In the genomic region with DNA sequence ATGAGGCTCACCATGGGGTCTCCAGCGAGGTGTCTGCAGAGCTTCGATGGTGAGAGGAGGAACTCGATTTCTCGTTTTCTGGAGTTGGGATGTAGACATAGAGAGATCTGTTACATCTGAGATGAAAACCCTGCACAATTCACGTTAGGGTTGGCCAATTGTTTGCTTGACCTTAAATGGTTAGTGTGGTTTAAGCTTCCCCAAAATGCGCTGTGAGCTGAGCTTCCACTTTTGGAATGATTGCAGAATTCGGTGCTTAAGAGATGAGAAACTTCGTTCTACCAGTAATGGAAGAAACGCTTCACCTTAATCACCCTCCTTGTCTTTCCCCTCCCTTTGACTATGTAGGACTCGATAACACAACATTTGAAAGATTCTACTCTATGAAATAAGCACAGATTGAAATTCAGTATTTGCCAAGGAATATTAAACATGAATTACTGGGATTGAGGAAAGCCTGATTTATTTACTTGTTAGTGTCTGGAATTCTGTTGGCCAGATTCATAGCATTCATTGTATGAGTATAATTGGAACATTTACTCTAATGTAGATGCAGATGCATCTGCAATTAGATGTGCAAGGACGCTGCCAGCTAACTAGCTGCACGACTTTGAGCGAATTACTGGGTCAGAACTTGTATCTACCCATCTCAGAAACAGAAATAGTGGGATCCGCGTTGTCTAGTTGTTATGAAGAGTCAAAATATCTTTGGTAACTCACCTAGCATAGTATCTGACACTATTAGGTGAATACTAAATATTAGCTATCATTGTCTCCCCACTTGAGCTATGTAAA, we compare ENCODE assay signal across 8 cellular contexts. TPM values are rescaled to one million over a fixed set of nuclear protein-coding genes. Genes with fewer than 3 reads are reported as not detected.
DNase-seq lines count a peak whose midpoint lies in the region; ATAC-seq, FAIRE-seq and TF ChIP-seq lines count a peak whose summit lies in the region.

No MANE protein-coding gene starts in this region.

- peak overlapping the region; percentile 69 for H3K4me3 ChIP-seq in GM12864 (ENCODE audit: low read depth, low read length)

- DNase-seq in A172 (ENCODE audit: low spot score) (peak; percentile 50), GM12864 (ENCODE audit: low read depth) (no peak), KG1 (lab: John Stamatoyannopoulos, UW) (peak; percentile 47), inferior parietal cortex (ENCODE audit: extremely low spot score) (peak; percentile 74), H54 (ENCODE audit: insufficient read length, low spot score) (no peak), COLO668 (lab: John Stamatoyannopoulos, UW; ENCODE audit: unreplicated experiment) (no peak)
- no peak for DNase-seq in stimulated activated naive CD8-positive, alpha-beta T cell treated with anti-CD3 and anti-CD28 coated beads, Interleukin-15, Interleukin-2, amounts not matched to agents 100 U/mL and 50 U/mL, for 24 hours

- peak; percentile 4 for ATAC-seq in stimulated activated naive CD8-positive, alpha-beta T cell treated with anti-CD3 and anti-CD28 coated beads, Interleukin-15, Interleukin-2, amounts not matched to agents 100 U/mL and 50 U/mL, for 24 hours

- FAIRE-seq in H54 (lab: Jason Lieb, UNC) = no peak

- no peak for TF ChIP-seq CTCF in GM12864 (IDR thresholded peaks at IDR 0.05; ENCODE audit: low read depth, low read length, missing control alignments)

- H3K27ac ChIP-seq in adipose tissue (ENCODE audit: low read depth, low read length) = peak overlapping the region; percentile 100

- TF ChIP-seq POLR2A in H54 (IDR thresholded peaks at IDR 0.05; ENCODE audit: low read depth, low read length) = no peak

- WGBS in adipose tissue, 3 donors = 31 to 39% (median 33%) methylated on average over 15 of the region's 15 CpGs

RNA-seq across cellular contexts. Expression of gene KLF7, which starts 1.6 kb away (rescaled TPM):
- total RNA-seq in A172 (2014; rRNA removed; shearing (Covaris generic)) = 9.1 and 13.7 TPM in 2 replicates
- 10 to 100 TPM in 2 of 3 donors, 1 to 10 TPM in 1; 2.2 to 14.5 (median 11.1) TPM for polyA plus RNA-seq in adipose tissue

Comparison
In these comparisons a context has a peak if more than half of its experiments do, and no peak if none do; other contexts are left out.
1. DNase-seq: peak in A172 (single experiment), KG1 (single experiment) and inferior parietal cortex (single experiment); none in GM12864 (single experiment), stimulated activated naive CD8-positive, alpha-beta T cell treated with anti-CD3 and anti-CD28 coated beads, Interleukin-15, Interleukin-2, amounts not matched to agents 100 U/mL and 50 U/mL, for 24 hours (single experiment), H54 (single experiment) and COLO668 (single experiment).